ENCODE assay signal across 20 cellular contexts in the genomic region with DNA sequence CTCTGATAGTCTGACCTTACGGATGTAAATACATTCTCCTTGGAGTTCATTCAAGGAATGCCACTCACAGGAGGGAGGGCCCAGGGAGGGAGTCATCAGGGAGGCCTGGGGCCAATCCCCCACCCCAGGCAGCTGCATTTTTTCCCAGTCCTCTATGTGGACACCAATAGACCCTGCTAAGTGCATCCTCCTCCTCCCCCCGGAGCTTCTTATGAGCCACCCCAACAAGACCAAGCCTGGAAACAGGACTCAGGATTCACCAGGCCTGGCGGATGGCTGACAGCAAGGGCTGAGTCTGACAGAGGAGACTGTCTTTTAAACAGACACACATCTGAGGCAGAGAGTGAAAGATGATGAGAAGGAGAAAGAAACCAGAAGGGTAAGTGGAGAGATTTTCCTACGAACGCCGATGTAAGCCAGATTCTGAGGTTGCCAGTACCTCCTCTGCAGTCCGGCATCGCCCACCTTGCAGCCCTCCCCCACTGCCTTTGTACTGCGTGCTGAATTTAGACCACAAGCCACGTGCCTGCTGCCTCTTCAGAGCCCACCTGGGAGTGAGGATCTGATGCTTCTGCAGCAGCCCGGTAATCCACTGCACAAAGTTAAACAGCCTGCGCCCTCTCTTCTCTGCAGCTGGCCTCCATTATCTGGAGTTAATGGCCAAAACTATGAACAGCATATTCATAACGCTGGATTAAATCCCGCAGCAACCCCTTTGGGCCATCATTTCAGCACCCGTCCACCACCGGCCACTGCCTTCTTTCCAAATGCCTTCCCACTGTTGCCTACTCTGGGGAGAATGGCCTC. TPM values are rescaled to one million over a fixed set of nuclear protein-coding genes. Genes with fewer than 3 reads are reported as not detected.
A peak's percentile ranks its signal among the peaks of the same experiment; 100 is the strongest.
DNase-seq lines count a peak whose midpoint lies in the region; ATAC-seq and TF ChIP-seq lines count a peak whose summit lies in the region.
"Had no signal": no experiment of that assay in that cellular context is flagged by ENCODE, and none has a peak within 500 bp of the region (broad histone marks: within the 10 kb centered on the region; RNA-seq: fewer than 3 reads in every experiment).

No MANE protein-coding gene starts in this region.

- H3K9me3 ChIP-seq in KOPT-K1 (ENCODE audit: insufficient read depth, low read length, poor library complexity, severe bottlenecking), result no peaks in the 10 kb centered on the region
- H3K9me3 ChIP-seq in body of pancreas, result no peaks in the 10 kb centered on the region
- no peaks in the 10 kb centered on the region for H3K9me3 ChIP-seq in vagina
- H3K9me3 ChIP-seq: esophagus muscularis mucosa had no signal

- no peak for TF ChIP-seq POLR2A in body of pancreas (IDR thresholded peaks at IDR 0.05)
- TF ChIP-seq POLR2A in vagina (IDR thresholded peaks at IDR 0.05), result no peak

- no peaks in the 10 kb centered on the region for H3K4me1 ChIP-seq in body of pancreas
- no peaks in the 10 kb centered on the region for H3K4me1 ChIP-seq in vagina

- H3K4me3 Mint-ChIP-seq in brain, result peak overlapping the region in 2 of 5 experiments; percentile 37 to 60

- 72 to 75% methylated on average over 16 of the region's 16 CpGs for WGBS in body of pancreas, 2 donors

- DNase-seq in iPS-NIHi11 (ENCODE audit: low spot score), result peak; percentile 58
- no peak for DNase-seq in body of pancreas
- no peak for DNase-seq in T-helper 1 cell
- DNase-seq in vagina (ENCODE audit: extremely low spot score in 2 of 2), result no peak
- DNase-seq: activated CD8-positive, alpha-beta memory T cell treated with anti-CD3 and anti-CD28 coated beads for 24 hours; amniotic stem cell; cortex of kidney; DMS79; hippocampal formation; KBM-7; mammary epithelial cell; NCI-H1436 treated with DMSO at 0.1 percent for 48 hours; NCI-H82; stimulated activated naive CD4-positive, alpha-beta T cell treated with Interleukin-2 at 50 U/mL for 16 hours; WERI-Rb-1 had no signal

- H3K27me3 ChIP-seq in body of pancreas (no peaks in the 10 kb centered on the region), vagina (no peaks in the 10 kb centered on the region)
- H3K27me3 ChIP-seq: esophagus muscularis mucosa had no signal

- peaks cover 3% of the 10 kb centered on the region for H3K27me3 Mint-ChIP-seq in brain

- H3K9me3 Mint-ChIP-seq in brain, result no peaks in the 10 kb centered on the region

- intact Hi-C loops in body of pancreas (cut with DNase I), result no loop called here
- intact Hi-C loops in vagina (cut with DNase I), result no loop called here

- H3K27ac Mint-ChIP-seq in brain, result peak overlapping the region in 4 of 5 experiments; percentile 34 to 92 (median 48)

- H3K27ac ChIP-seq in KOPT-K1 (ENCODE audit: low read depth, low read length, poor library complexity, severe bottlenecking), result peak overlapping the region; percentile 9
- peak overlapping the region; percentile 33 for H3K27ac ChIP-seq in temporal lobe (ENCODE audit: low read depth, low read length)
- no peak overlapping the region for H3K27ac ChIP-seq in body of pancreas
- no peak overlapping the region for H3K27ac ChIP-seq in vagina
- H3K27ac ChIP-seq: C4-2B, esophagus muscularis mucosa, WERI-Rb-1 had no signal

- H3K36me3 Mint-ChIP-seq in brain, result no peaks in the 10 kb centered on the region

- no peak for TF ChIP-seq CTCF in brain (conservative IDR thresholded peaks at IDR 0.05)
- TF ChIP-seq CTCF in body of pancreas (IDR thresholded peaks at IDR 0.05), result no peak
- no peak for TF ChIP-seq CTCF in vagina (IDR thresholded peaks at IDR 0.05)

- H3K36me3 ChIP-seq in KOPT-K1 (ENCODE audit: insufficient read depth, low read length) (no peaks in the 10 kb centered on the region), body of pancreas (replicated peaks in 1 of 2; ENCODE audit: insufficient read depth in 1 of 2, low read depth in 2 of 2) (no peaks in the 10 kb centered on the region), vagina (no peaks in the 10 kb centered on the region)
- H3K36me3 ChIP-seq: esophagus muscularis mucosa, WERI-Rb-1 had no signal

- peaks cover 22% of the 10 kb centered on the region for H3K4me1 Mint-ChIP-seq in brain

- H3K4me3 ChIP-seq in body of pancreas (no peak overlapping the region), vagina (no peak overlapping the region)
- H3K4me3 ChIP-seq: esophagus muscularis mucosa had no signal

- no peak for ATAC-seq in body of pancreas

RNA-seq across cellular contexts. Expression of gene SFPQ, which starts 17.6 kb away (rescaled TPM):
- 201 TPM for polyA plus RNA-seq in brain (ENCODE audit: insufficient read depth, low read depth, low replicate concordance)
- total RNA-seq in temporal lobe (285 TPM), body of pancreas (100 to 1,000 TPM; 163 to 170 TPM), vagina (197 TPM)

RNA-seq across cellular contexts. Expression of gene ZMYM4, which starts 58.0 kb away (rescaled TPM):
- 13.8 TPM for polyA plus RNA-seq in brain (ENCODE audit: insufficient read depth, low read depth, low replicate concordance)
- total RNA-seq in temporal lobe, result 73.0 TPM
- 10 to 100 TPM; 15.2 to 33.2 TPM for total RNA-seq in body of pancreas
- 27.7 TPM for total RNA-seq in vagina

Comparison
In these comparisons a context has a peak if more than half of its experiments do, and no peak if none do; other contexts are left out.
1. H3K27ac ChIP-seq: peak in KOPT-K1 (single experiment) and temporal lobe (single experiment); none in body of pancreas (0 of 4) and vagina (single experiment).